ENCODE assay signal across 8 cellular contexts in genomic region chr12:122080149-122081107, GRCh38. TPM values are rescaled to one million over a fixed set of nuclear protein-coding genes. Genes with fewer than 3 reads are reported as not detected.
DNase-seq lines count a peak whose midpoint lies in the region; ATAC-seq and TF ChIP-seq lines count a peak whose summit lies in the region.

No MANE protein-coding gene starts in this region.

- H3K9me2 ChIP-seq in HCT116 (ENCODE audit: insufficient read depth) = no peaks in the 10 kb centered on the region

- intact Hi-C loops in HCT116 (cut with micrococcal nuclease) = no loop called here

- H3K9me3 ChIP-seq in HCT116 (ENCODE audit: control insufficient read depth in 1 of 2, insufficient read depth in 1 of 2, low read depth in 1 of 2, low read length in 2 of 2) (no peaks in the 10 kb centered on the region), lung (ENCODE audit: control insufficient read depth in 2 of 2, insufficient read depth in 1 of 2, low read length in 1 of 2) (no peaks in the 10 kb centered on the region)

- TF ChIP-seq RAD21 in HCT116 (IDR thresholded peaks at IDR 0.05; ENCODE audit: low read depth) = no peak

- POLR2A ChIA-PET in BJ (lab: Charles Lee) = interaction anchor here (0.7 to 0.9 kb wide), 2 partner anchors 14 to 55 kb away, joined by 3 to 12 read pairs; no protein-coding TSS in a partner anchor
- POLR2A ChIA-PET in HCT116 (lab: Charles Lee) = interaction anchor here (0.5 to 1.3 kb wide), 3 partner anchors 31 to 320 kb away, joined by 3 read pairs; no protein-coding TSS in a partner anchor
- POLR2A ChIA-PET in RWPE1 (lab: Yijun Ruan, JAX; ENCODE audit: low non-redundant PET) = interaction anchor here (0.7 kb wide), 2 partner anchors 9 to 41 kb away, joined by 3 to 4 read pairs; no protein-coding TSS in a partner anchor

- peak overlapping the region; percentile 87 for H3K9ac ChIP-seq in HCT116 (ENCODE audit: low read length)

- DNase-seq in BJ (ENCODE audit: low read depth) (no peak), HCT116 (ENCODE audit: low read depth, low spot score) (no peak), RWPE1 (ENCODE audit: low spot score) (peak; percentile 92), dermis blood vessel endothelial cell (peak; percentile 87), lung (ENCODE audit: low spot score) (peak; percentile 76), iPS-NIHi7 (ENCODE audit: extremely low spot score) (no peak)

- H3K27ac ChIP-seq in HCT116 (ENCODE audit: low read depth, low read length) = no peak overlapping the region
- peak overlapping the region; percentile 92 for H3K27ac ChIP-seq in RWPE1
- H3K27ac ChIP-seq in lung (ENCODE audit: low read depth in 1 of 2, low read length in 1 of 2) = peak overlapping the region; percentile 68 to 95
- peak overlapping the region; percentile 70 for H3K27ac ChIP-seq in temporal lobe (ENCODE audit: low read depth, low read length)

- no peaks in the 10 kb centered on the region for H4K20me1 ChIP-seq in HCT116 (ENCODE audit: insufficient read depth)

- CTCF ChIA-PET in BJ (lab: Yijun Ruan, JAX) = interaction anchor here (1.1 to 5.5 kb wide), 8 partner anchors 10 to 286 kb away, joined by 3 to 43 read pairs (median 6); partner anchors contain the start of gene RHOF
- CTCF ChIA-PET in HCT116 (lab: Charles Lee) = no interaction called here
- CTCF ChIA-PET in RWPE1 (lab: Yijun Ruan, JAX) = interaction anchor here (0.6 to 0.9 kb wide), 3 partner anchors 25 to 42 kb away, joined by 3 to 5 read pairs (median 4); no protein-coding TSS in a partner anchor

- H3K4me2 ChIP-seq in HCT116 (ENCODE audit: low read length) = peak overlapping the region; percentile 89

- 8 to 9% methylated on average over 18 of the region's 18 CpGs for WGBS in lung, 2 donors

- H2AFZ ChIP-seq in HCT116 (ENCODE audit: low read depth, low read length, poor library complexity, severe bottlenecking) = no peak overlapping the region

- TF ChIP-seq CTCF in BJ (IDR thresholded peaks at IDR 0.05; ENCODE audit: insufficient read depth, low read depth, low read length) (no peak), HCT116 (IDR thresholded peaks at IDR 0.05 in 2 of 3, conservative IDR thresholded peaks at IDR 0.05 in 1 of 3; ENCODE audit: borderline replicate concordance in 1 of 3, insufficient read depth in 1 of 3, low read depth in 2 of 3, low read length in 2 of 3) (no peak), RWPE1 (conservative IDR thresholded peaks at IDR 0.05; ENCODE audit: low read depth) (no peak), lung (IDR thresholded peaks at IDR 0.05; ENCODE audit: control extremely low read depth, extremely low read depth) (no peak)

- H3K36me3 ChIP-seq in BJ (ENCODE audit: control insufficient read depth, insufficient read depth, low read length) (peaks cover 2% of the 10 kb centered on the region; the same call in 1 of the 2 replicates), HCT116 (ENCODE audit: control insufficient read depth in 1 of 2, insufficient read depth in 2 of 2, low read length in 2 of 2) (peaks cover 10 to 17% of the 10 kb centered on the region in 2 experiments; a peak in 3 of 4 replicates), lung (ENCODE audit: control insufficient read depth in 2 of 2, insufficient read depth in 2 of 2, low read length in 2 of 2) (peaks cover 0 to 8% of the 10 kb centered on the region in 2 donors)

- BruUV-seq in HCT116 (replicated peaks; lab: Mats Ljungman, UMichigan) = TSS peak; percentile 48

- ATAC-seq in HCT116 (no peak), lung (ENCODE audit: insufficient read depth, low FRiP score) (peak; percentile 58), HG02610 (IDR thresholded peaks at IDR 0.05; ENCODE audit: unreplicated experiment) (no peak)

- H3K79me2 ChIP-seq in HCT116 (ENCODE audit: insufficient read depth, low read length) = peaks cover 65% of the 10 kb centered on the region

- H3K27me3 ChIP-seq in BJ (ENCODE audit: control insufficient read depth, insufficient read depth, low read length) (no peaks in the 10 kb centered on the region), HCT116 (ENCODE audit: insufficient read depth, low read length) (no peaks in the 10 kb centered on the region), lung (ENCODE audit: control insufficient read depth, insufficient read depth) (no peaks in the 10 kb centered on the region)

- peaks cover 17 to 30% of the 10 kb centered on the region in 2 experiments for H3K4me1 ChIP-seq in HCT116 (ENCODE audit: control insufficient read depth in 1 of 2, insufficient read depth in 2 of 2, low read length in 2 of 2)
- H3K4me1 ChIP-seq in lung (ENCODE audit: control insufficient read depth in 2 of 2, insufficient read depth in 2 of 2, low read length in 2 of 2) = peaks cover 15 to 21% of the 10 kb centered on the region in 2 donors

- RAD21 ChIA-PET in HCT116 (lab: Charles Lee; ENCODE audit: low non-redundant PET in 1 of 2, low total read pairs in 2 of 2, uncharacterized antibody in 2 of 2, unreplicated experiment in 2 of 2) = no interaction called here

- H3K4me3 ChIP-seq in BJ (ENCODE audit: low read depth, low read length) (peak overlapping the region; percentile 69), HCT116 (replicated peaks in 1 of 2; ENCODE audit: low read depth in 1 of 2, low read length in 2 of 2) (peak overlapping the region; percentile 69 to 83), lung (peak overlapping the region; percentile 87)

- no peak for TF ChIP-seq POLR2A in HCT116 (IDR thresholded peaks at IDR 0.05; ENCODE audit: borderline replicate concordance, extremely low read depth, insufficient read depth, insufficient read length)

TF ChIP-seq in HCT116, 20 proteins besides CTCF, POLR2A, EP300 and RAD21:
- TF ChIP-seq TCF7L2 (IDR thresholded peaks at IDR 0.05; ENCODE audit: borderline replicate concordance, extremely low read depth, insufficient read depth, insufficient read length) (no peak), JUND (IDR thresholded peaks at IDR 0.05) (no peak), SIN3A (IDR thresholded peaks at IDR 0.05; ENCODE audit: low read depth) (no peak), POLR2AphosphoS5 (IDR thresholded peaks at IDR 0.05; ENCODE audit: low read depth, low read length) (no peak), ZFX (IDR thresholded peaks at IDR 0.05) (no peak), FOSL1 (IDR thresholded peaks at IDR 0.05; ENCODE audit: low read depth) (no peak), YY1 (IDR thresholded peaks at IDR 0.05; ENCODE audit: extremely low read depth, insufficient replicate concordance, low read depth, low read length) (no peak), MAX (IDR thresholded peaks at IDR 0.05) (no peak)

RNA-seq across cellular contexts. Expression of gene MLXIP, which starts 1.9 kb away (rescaled TPM):
- 3.3 and 4.8 TPM in 2 replicates for polyA plus RNA-seq in BJ (2011; rRNA removed)
- polyA minus RNA-seq in BJ (2011; rRNA and poly(A)+ RNA removed) = 11.0 and 12.9 TPM in 2 replicates
- total RNA-seq in HCT116 (2021; ENCODE audit: unreplicated experiment) = 46.3 TPM
- 26.2 and 26.3 TPM in 2 replicates for polyA plus RNA-seq in HCT116 (2012)
- 16.7 and 35.7 TPM in 2 replicates for total RNA-seq in dermis blood vessel endothelial cell
- 10 to 100 TPM; 47.0 to 58.8 TPM for total RNA-seq in lung
- 10 to 100 TPM; 29.1 to 30.5 TPM for polyA plus RNA-seq in lung
- 9.3 TPM for total RNA-seq in temporal lobe

RNA-seq across cellular contexts. Expression of gene BCL7A, which starts 58.7 kb away (rescaled TPM):
- polyA plus RNA-seq in BJ (2011; rRNA removed) (2.7 and 3.4 TPM in 2 replicates), lung (1 to 10 TPM; 3.4 to 4.5 TPM)
- polyA minus RNA-seq in BJ (2011; rRNA and poly(A)+ RNA removed) = 2.4 and 2.7 TPM in 2 replicates
- total RNA-seq in HCT116 (2021; ENCODE audit: unreplicated experiment) (14.2 TPM), dermis blood vessel endothelial cell (4.6 and 6.8 TPM in 2 replicates), lung (10 to 100 TPM; 13.2 to 21.2 TPM), temporal lobe (54.3 TPM)
- polyA plus RNA-seq in HCT116 (2012) = 9.7 and 10.5 TPM in 2 replicates

Comparison
In these comparisons a context has a peak if more than half of its experiments do, and no peak if none do; other contexts are left out.
1. DNase-seq: peak in RWPE1 (single experiment), dermis blood vessel endothelial cell (single experiment) and lung (single experiment); none in BJ (single experiment), HCT116 (single experiment) and iPS-NIHi7 (single experiment).
2. Peak in every context shown above with its lines, with median percentiles within 50 percentile points of each other: H3K4me3 ChIP-seq.